Comparison of ENCODE assay signal across 8 cellular contexts in the genomic region with DNA sequence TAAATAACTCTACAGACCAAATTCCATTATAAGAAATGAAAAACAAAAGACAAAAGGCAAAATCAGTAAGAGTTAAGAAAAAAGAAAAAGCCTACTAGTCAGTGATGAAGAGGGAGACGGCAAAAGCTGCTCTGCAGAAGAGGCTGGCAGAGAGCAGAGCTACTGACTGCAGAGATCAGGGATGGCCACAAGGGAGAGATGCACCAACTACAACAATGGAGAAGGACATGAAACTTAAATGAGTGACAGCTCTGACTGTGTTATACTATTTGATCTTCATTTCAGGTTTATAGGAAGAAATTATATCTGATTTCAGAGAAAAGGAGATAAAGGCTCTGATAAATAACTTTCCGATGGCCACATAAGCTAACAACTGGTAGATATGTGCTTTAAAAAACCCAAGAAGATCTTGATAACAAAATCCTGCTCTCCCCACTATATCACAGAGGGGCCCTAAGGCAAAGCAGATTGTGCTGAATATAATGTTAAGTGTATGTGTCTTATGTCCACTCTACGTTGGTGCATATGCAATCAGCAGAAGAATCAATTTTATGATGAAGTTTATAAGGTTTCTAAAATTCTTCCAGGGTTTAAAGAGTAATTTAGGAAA. TPM values are rescaled to one million over a fixed set of nuclear protein-coding genes. Genes with fewer than 3 reads are reported as not detected.
A peak's percentile ranks its signal among the peaks of the same experiment; 100 is the strongest.
DNase-seq lines count a peak whose midpoint lies in the region; ATAC-seq and TF ChIP-seq lines count a peak whose summit lies in the region.

No MANE protein-coding gene starts in this region.

- no peaks in the 10 kb centered on the region for H3K9me3 Mint-ChIP-seq in effector memory CD8-positive, alpha-beta T cell
- no peaks in the 10 kb centered on the region for H3K9me3 Mint-ChIP-seq in neural crest cell
- H3K9me3 Mint-ChIP-seq in CD14-positive monocyte, result no peaks in the 10 kb centered on the region

- no peak for TF ChIP-seq POLR2A in NB4 (IDR thresholded peaks at IDR 0.05; ENCODE audit: extremely low read depth, insufficient read length)

- ATAC-seq in GM18868 (IDR thresholded peaks at IDR 0.05; ENCODE audit: unreplicated experiment) (peak; percentile 97), HG03457 (IDR thresholded peaks at IDR 0.05; ENCODE audit: unreplicated experiment) (no peak)
- ATAC-seq in effector memory CD8-positive, alpha-beta T cell (replicated peaks), result peak; percentile 65

- peaks cover 0 to 5% of the 10 kb centered on the region in 2 donors for H3K4me1 Mint-ChIP-seq in effector memory CD8-positive, alpha-beta T cell (ENCODE audit: low read depth in 2 of 2)
- H3K4me1 Mint-ChIP-seq in neural crest cell (no peaks in the 10 kb centered on the region), CD14-positive monocyte (no peaks in the 10 kb centered on the region)

- H3K27ac Mint-ChIP-seq in effector memory CD8-positive, alpha-beta T cell, result peak overlapping the region in 1 of 2 donors; percentile 5
- H3K27ac Mint-ChIP-seq in neural crest cell (ENCODE audit: unreplicated experiment), result no peak overlapping the region
- H3K27ac Mint-ChIP-seq in CD14-positive monocyte, result no peak overlapping the region

- no peak overlapping the region for H3K4me3 ChIP-seq in NB4 (ENCODE audit: low read depth, low read length)

- no peak overlapping the region for H3K4me3 Mint-ChIP-seq in effector memory CD8-positive, alpha-beta T cell
- no peak overlapping the region for H3K4me3 Mint-ChIP-seq in neural crest cell
- no peak overlapping the region for H3K4me3 Mint-ChIP-seq in CD14-positive monocyte

- H3K36me3 Mint-ChIP-seq in effector memory CD8-positive, alpha-beta T cell (ENCODE audit: insufficient read depth), result peaks cover 49% of the 10 kb centered on the region
- peaks cover 11% of the 10 kb centered on the region for H3K36me3 Mint-ChIP-seq in neural crest cell (ENCODE audit: low read depth)
- peaks cover 51 to 67% of the 10 kb centered on the region in 2 donors for H3K36me3 Mint-ChIP-seq in CD14-positive monocyte

- DNase-seq in Ammon's horn (ENCODE audit: low spot score) (peak; percentile 75), NB4 (ENCODE audit: low read depth) (peak; percentile 22), neural crest cell (ENCODE audit: low read depth, low spot score) (no peak), NCI-H345 (lab: John Stamatoyannopoulos, UW) (no peak), CD14-positive monocyte (ENCODE audit: low spot score) (no peak)
- no peak for DNase-seq in effector memory CD8-positive, alpha-beta T cell

- intact Hi-C loops in CD14-positive monocyte (cut with micrococcal nuclease), result no loop called here

- no peaks in the 10 kb centered on the region for H3K27me3 Mint-ChIP-seq in effector memory CD8-positive, alpha-beta T cell
- H3K27me3 Mint-ChIP-seq in neural crest cell (ENCODE audit: low read depth) (no peaks in the 10 kb centered on the region), CD14-positive monocyte (ENCODE audit: low read depth in 3 of 3) (no peaks in the 10 kb centered on the region)

- no peak for TF ChIP-seq CTCF in NB4 (IDR thresholded peaks at IDR 0.05; ENCODE audit: low read depth, low read length)
- peak; percentile 54 for TF ChIP-seq CTCF in neural crest cell (conservative IDR thresholded peaks at IDR 0.05)
- TF ChIP-seq CTCF in CD14-positive monocyte (IDR thresholded peaks at IDR 0.05), result no peak

RNA-seq across cellular contexts. Expression of a gene that starts 58.4 kb away (rescaled TPM):
- 20.1 and 20.4 TPM in 2 replicates for total RNA-seq in neural crest cell
- 10 to 100 TPM in 1 of 2 donors, 1 to 10 TPM in 1; 8.3 to 10.3 TPM for polyA plus RNA-seq in CD14-positive monocyte

Comparison
In these comparisons a context has a peak if more than half of its experiments do, and no peak if none do; other contexts are left out.
1. DNase-seq: peak in Ammon's horn (single experiment) and NB4 (single experiment); none in effector memory CD8-positive, alpha-beta T cell (0 of 3), neural crest cell (single experiment), NCI-H345 (single experiment) and CD14-positive monocyte (single experiment).